1 cellular context compared by ENCODE assay signal in the genomic region with DNA sequence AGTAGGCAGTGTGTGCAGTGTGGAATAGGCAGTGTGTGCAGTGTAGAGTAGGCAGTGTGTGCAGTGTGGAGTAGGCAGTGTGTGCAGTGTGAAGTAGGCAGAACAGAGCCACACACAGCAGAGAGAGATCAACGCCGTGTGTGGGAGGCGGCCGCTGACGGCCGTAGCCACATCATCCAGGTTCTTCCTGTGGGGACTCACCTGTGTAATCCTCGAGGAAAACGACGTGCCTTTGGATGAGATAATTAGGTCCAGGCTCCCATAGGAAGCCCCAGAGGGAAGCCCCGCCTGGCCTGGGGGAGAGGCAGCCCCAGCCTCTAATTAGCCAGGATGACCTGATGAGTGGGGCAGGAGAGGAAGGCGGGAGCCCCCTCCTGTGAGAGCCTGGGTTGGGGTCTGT.
TF ChIP-seq lines count a peak whose summit lies in the region.

No MANE protein-coding gene starts in this region.

TF ChIP-seq in H1, 55 proteins besides CTCF, POLR2A, EP300 and RAD21:
- TF ChIP-seq SIRT6 (IDR thresholded peaks at IDR 0.05; ENCODE audit: low read length) = no peak
- no peak for TF ChIP-seq TCF12 (IDR thresholded peaks at IDR 0.05; ENCODE audit: low read depth, low read length)
- no peak for TF ChIP-seq SP4 (IDR thresholded peaks at IDR 0.05; ENCODE audit: low read length)
- TF ChIP-seq SP1 (IDR thresholded peaks at IDR 0.05; ENCODE audit: low read depth, low read length) = no peak
TF ChIP-seq in H1: peak in this region for 0.
